Comparison of ENCODE assay signal across 21 cellular contexts in genomic region chr5:109403469-109403868, GRCh38. TPM values are rescaled to one million over a fixed set of nuclear protein-coding genes. Genes with fewer than 3 reads are reported as not detected.
DNase-seq lines count a peak whose midpoint lies in the region; ATAC-seq and TF ChIP-seq lines count a peak whose summit lies in the region.
"Had no signal": no experiment of that assay in that cellular context is flagged by ENCODE, and none has a peak within 500 bp of the region (broad histone marks: within the 10 kb centered on the region; RNA-seq: fewer than 3 reads in every experiment).

No MANE protein-coding gene starts in this region.

- H3K27ac ChIP-seq in ascending aorta = no peak overlapping the region
- H3K27ac ChIP-seq: Peyer's patch, SJSA1 had no signal

- no peaks in the 10 kb centered on the region for H3K9me2 ChIP-seq in Loucy (replicated peaks; ENCODE audit: low read depth, low read length)

- intact Hi-C loops in ascending aorta (cut with DNase I) = no loop called here

- peaks cover 80% of the 10 kb centered on the region for H3K4me1 Mint-ChIP-seq in activated naive CD8-positive, alpha-beta T cell (ENCODE audit: low read depth)
- peaks cover 81% of the 10 kb centered on the region for H3K4me1 Mint-ChIP-seq in activated naive CD8-positive, alpha-beta T cell treated with anti-CD3 and anti-CD28 coated beads, Interleukin-2, amount 50 U/mL, for 24 hours
- H3K4me1 Mint-ChIP-seq in immature natural killer cell = peaks cover 87 to 97% of the 10 kb centered on the region in 2 donors
- H3K4me1 Mint-ChIP-seq in stimulated activated naive B cell treated with anti-CD40 and anti-IgM and Interleukin-4, amounts not matched to agents 10 μg/mL and 1 μg/mL and 100 μg/mL, for 72 hours = peaks cover 24 to 68% of the 10 kb centered on the region in 2 donors

- peak overlapping the region; percentile 63 for H3K4me3 Mint-ChIP-seq in activated naive CD8-positive, alpha-beta T cell
- H3K4me3 Mint-ChIP-seq in activated naive CD8-positive, alpha-beta T cell treated with anti-CD3 and anti-CD28 coated beads, Interleukin-2, amount 50 U/mL, for 24 hours = no peak overlapping the region
- peak overlapping the region; percentile 20 to 60 (median 48) for H3K4me3 Mint-ChIP-seq in immature natural killer cell
- H3K4me3 Mint-ChIP-seq in stimulated activated naive B cell treated with anti-CD40 and anti-IgM and Interleukin-4, amounts not matched to agents 10 μg/mL and 1 μg/mL and 100 μg/mL, for 72 hours = no peak overlapping the region

- TF ChIP-seq CTCF in Loucy (conservative IDR thresholded peaks at IDR 0.05; ENCODE audit: low read length) = no peak
- no peak for TF ChIP-seq CTCF in ascending aorta (IDR thresholded peaks at IDR 0.05)

- H3K9me3 ChIP-seq in Loucy (ENCODE audit: insufficient read depth, low read depth, low read length) (no peaks in the 10 kb centered on the region), ascending aorta (no peaks in the 10 kb centered on the region)
- H3K9me3 ChIP-seq: Caco-2, Peyer's patch, SJSA1 had no signal

- no peaks in the 10 kb centered on the region for H3K9me3 Mint-ChIP-seq in activated naive CD8-positive, alpha-beta T cell (ENCODE audit: low read depth)
- H3K9me3 Mint-ChIP-seq in activated naive CD8-positive, alpha-beta T cell treated with anti-CD3 and anti-CD28 coated beads, Interleukin-2, amount 50 U/mL, for 24 hours = no peaks in the 10 kb centered on the region
- peaks cover 0 to 2% (median 0%) of the 10 kb centered on the region in 6 donors for H3K9me3 Mint-ChIP-seq in immature natural killer cell
- H3K9me3 Mint-ChIP-seq in stimulated activated naive B cell treated with anti-CD40 and anti-IgM and Interleukin-4, amounts not matched to agents 10 μg/mL and 1 μg/mL and 100 μg/mL, for 72 hours = peaks cover 0 to 1% of the 10 kb centered on the region in 2 donors

- no peak overlapping the region for H3K9ac ChIP-seq in Loucy (ENCODE audit: low read depth, low read length, poor library complexity, severe bottlenecking)

- ATAC-seq in activated naive CD8-positive, alpha-beta T cell treated with anti-CD3 and anti-CD28 coated beads, Interleukin-2, amount 50 U/mL, for 24 hours = no peak
- ATAC-seq in stimulated activated naive B cell treated with anti-CD40 and anti-IgM and Interleukin-4, amounts not matched to agents 10 μg/mL and 1 μg/mL and 100 μg/mL, for 72 hours (replicated peaks) = no peak
- ATAC-seq: HCT116 had no signal

- H3K4me3 ChIP-seq in Loucy (ENCODE audit: low read length, poor library complexity, severe bottlenecking) = peak overlapping the region; percentile 45
- no peak overlapping the region for H3K4me3 ChIP-seq in ascending aorta
- H3K4me3 ChIP-seq: Peyer's patch, SJSA1 had no signal

- no peaks in the 10 kb centered on the region for H3F3A ChIP-seq in Loucy (ENCODE audit: low read depth)

- H3K4me1 ChIP-seq in Loucy (ENCODE audit: insufficient read depth, low read length, poor library complexity, severe bottlenecking) = peaks cover 15% of the 10 kb centered on the region
- peaks cover 4 to 22% of the 10 kb centered on the region in 2 donors for H3K4me1 ChIP-seq in ascending aorta
- H3K4me1 ChIP-seq: Caco-2 had no signal

- no peak for DNase-seq in activated naive CD8-positive, alpha-beta T cell treated with anti-CD3 and anti-CD28 coated beads, Interleukin-2, amount 50 U/mL, for 24 hours
- DNase-seq in immature natural killer cell (no peak), ascending aorta (ENCODE audit: low spot score in 2 of 2) (no peak), globus pallidus (ENCODE audit: low spot score) (no peak), NCI-H2227 treated with DMSO at 0.1 percent for 48 hours (lab: John Stamatoyannopoulos, UW) (no peak)
- no peak for DNase-seq in stimulated activated naive B cell treated with anti-CD40 and anti-IgM and Interleukin-4, amounts not matched to agents 10 μg/mL and 1 μg/mL and 100 μg/mL, for 72 hours
- DNase-seq: ACHN; C1 segment of cervical spinal cord; Caco-2; GOT3; KBM-7; NCI-H1105 treated with DMSO at 0.1 percent for 48 hours; NCI-H1694; NCI-H2081 treated with DMSO at 0.1 percent for 48 hours; NCI-H748 treated with DMSO at 0.1 percent for 48 hours; NK-92 treated with Interleukin-12 subunit alpha and Interleukin-12 subunit beta, amount 100 ng/mL, for 24 hours; Peyer's patch had no signal

- H3K4me2 ChIP-seq in Loucy (ENCODE audit: low read depth, low read length, poor library complexity, severe bottlenecking) = peak overlapping the region; percentile 56

- H3K36me3 Mint-ChIP-seq in activated naive CD8-positive, alpha-beta T cell = peaks cover 9% of the 10 kb centered on the region
- peaks cover 19% of the 10 kb centered on the region for H3K36me3 Mint-ChIP-seq in activated naive CD8-positive, alpha-beta T cell treated with anti-CD3 and anti-CD28 coated beads, Interleukin-2, amount 50 U/mL, for 24 hours (ENCODE audit: low read depth)
- H3K36me3 Mint-ChIP-seq in immature natural killer cell = peaks cover 10 to 17% (median 10%) of the 10 kb centered on the region in 3 donors
- peaks cover 27 to 28% of the 10 kb centered on the region in 2 donors for H3K36me3 Mint-ChIP-seq in stimulated activated naive B cell treated with anti-CD40 and anti-IgM and Interleukin-4, amounts not matched to agents 10 μg/mL and 1 μg/mL and 100 μg/mL, for 72 hours

- no peak overlapping the region for H2AFZ ChIP-seq in Loucy (ENCODE audit: low read length)

- H3K27me3 ChIP-seq in Loucy (ENCODE audit: insufficient read depth, low read length, poor library complexity, severe bottlenecking) (no peaks in the 10 kb centered on the region), ascending aorta (no peaks in the 10 kb centered on the region)
- H3K27me3 ChIP-seq: Peyer's patch, SJSA1 had no signal

- peak overlapping the region; percentile 68 for H3K27ac Mint-ChIP-seq in activated naive CD8-positive, alpha-beta T cell
- H3K27ac Mint-ChIP-seq in activated naive CD8-positive, alpha-beta T cell treated with anti-CD3 and anti-CD28 coated beads, Interleukin-2, amount 50 U/mL, for 24 hours = no peak overlapping the region
- peak overlapping the region; percentile 33 to 81 (median 73) for H3K27ac Mint-ChIP-seq in immature natural killer cell
- peak overlapping the region; percentile 47 for H3K27ac Mint-ChIP-seq in stimulated activated naive B cell treated with anti-CD40 and anti-IgM and Interleukin-4, amounts not matched to agents 10 μg/mL and 1 μg/mL and 100 μg/mL, for 72 hours

- H3K36me3 ChIP-seq in Loucy (ENCODE audit: insufficient read depth, low read length) (no peaks in the 10 kb centered on the region), ascending aorta (peaks cover 0 to 15% of the 10 kb centered on the region in 2 donors)

- peaks cover 69% of the 10 kb centered on the region for H4K20me1 ChIP-seq in Loucy (ENCODE audit: insufficient read depth, low read length, poor library complexity, severe bottlenecking)

- no peaks in the 10 kb centered on the region for H3K27me3 Mint-ChIP-seq in activated naive CD8-positive, alpha-beta T cell
- H3K27me3 Mint-ChIP-seq in activated naive CD8-positive, alpha-beta T cell treated with anti-CD3 and anti-CD28 coated beads, Interleukin-2, amount 50 U/mL, for 24 hours = no peaks in the 10 kb centered on the region
- H3K27me3 Mint-ChIP-seq in immature natural killer cell (ENCODE audit: low read depth in 3 of 3) = peaks cover 0 to 3% (median 1%) of the 10 kb centered on the region in 3 donors
- H3K27me3 Mint-ChIP-seq in stimulated activated naive B cell treated with anti-CD40 and anti-IgM and Interleukin-4, amounts not matched to agents 10 μg/mL and 1 μg/mL and 100 μg/mL, for 72 hours = no peaks in the 10 kb centered on the region

- H3K79me2 ChIP-seq in Loucy (ENCODE audit: insufficient read depth, low read length) = peaks cover 98% of the 10 kb centered on the region

RNA-seq across cellular contexts. Expression of gene PJA2, which starts 6.3 kb away (rescaled TPM):
- polyA plus RNA-seq in immature natural killer cell = 10 to 100 TPM; 54.1 to 84.0 (median 73.1) TPM
- total RNA-seq in ascending aorta = 56.1 TPM

Comparison
In these comparisons a context has a peak if more than half of its experiments do, and no peak if none do; other contexts are left out.
1. H3K4me3 Mint-ChIP-seq: peak in activated naive CD8-positive, alpha-beta T cell (single experiment) and immature natural killer cell (5 of 5); none in activated naive CD8-positive, alpha-beta T cell treated with anti-CD3 and anti-CD28 coated beads, Interleukin-2, amount 50 U/mL, for 24 hours (single experiment) and stimulated activated naive B cell treated with anti-CD40 and anti-IgM and Interleukin-4, amounts not matched to agents 10 μg/mL and 1 μg/mL and 100 μg/mL, for 72 hours (0 of 2).